In genomic region chr17:74513987-74514631, GRCh38 we compare ENCODE assay signal across 9 cellular contexts. TPM values are rescaled to one million over a fixed set of nuclear protein-coding genes. Genes with fewer than 3 reads are reported as not detected.
DNase-seq lines count a peak whose midpoint lies in the region; ATAC-seq and TF ChIP-seq lines count a peak whose summit lies in the region.
"Had no signal": no experiment of that assay in that cellular context is flagged by ENCODE, and none has a peak within 500 bp of the region (broad histone marks: within the 10 kb centered on the region; RNA-seq: fewer than 3 reads in every experiment).

No MANE protein-coding gene starts in this region.

- peaks cover 10% of the 10 kb centered on the region for H3K27me3 Mint-ChIP-seq in stimulated activated naive CD8-positive, alpha-beta T cell treated with anti-CD3 and anti-CD28 coated beads, Interleukin-15, amount 100 ng/mL, for 72 hours

- H3K9me3 Mint-ChIP-seq in stimulated activated naive CD8-positive, alpha-beta T cell treated with anti-CD3 and anti-CD28 coated beads, Interleukin-15, amount 100 ng/mL, for 72 hours, result peaks cover 19 to 33% of the 10 kb centered on the region in 2 donors

- TF ChIP-seq CTCF in MM.1S (IDR thresholded peaks at IDR 0.05; ENCODE audit: low read length), result no peak
- TF ChIP-seq CTCF in transverse colon (IDR thresholded peaks at IDR 0.05), result peak in 1 of 5 experiments; percentile 5

- H3K9me3 ChIP-seq in MM.1S (replicated peaks; ENCODE audit: insufficient read depth, low read length) (no peaks in the 10 kb centered on the region), transverse colon (no peaks in the 10 kb centered on the region)
- H3K9me3 ChIP-seq: thoracic aorta had no signal

- peak overlapping the region in 1 of 2 donors; percentile 55 for H3K4me3 Mint-ChIP-seq in stimulated activated naive CD8-positive, alpha-beta T cell treated with anti-CD3 and anti-CD28 coated beads, Interleukin-15, amount 100 ng/mL, for 72 hours

- H3K4me2 ChIP-seq in MM.1S (ENCODE audit: low read depth, low read length), result no peak overlapping the region

- WGBS in transverse colon (ENCODE audit: low coverage in 1 of 2), 2 donors, result 30 to 85% methylated on average over 3 of the region's 3 CpGs

- intact Hi-C loops in transverse colon (cut with DNase I; ENCODE audit: low total_unique reads), result no loop called here

- H2AFZ ChIP-seq in MM.1S (ENCODE audit: low read length), result no peak overlapping the region

- H3K9ac ChIP-seq in MM.1S (ENCODE audit: low read length), result no peak overlapping the region

- no peak overlapping the region for H3K4me3 ChIP-seq in MM.1S (ENCODE audit: low read length)
- no peak overlapping the region for H3K4me3 ChIP-seq in transverse colon
- H3K4me3 ChIP-seq: thoracic aorta had no signal

- H3K27ac Mint-ChIP-seq in stimulated activated naive CD8-positive, alpha-beta T cell treated with anti-CD3 and anti-CD28 coated beads, Interleukin-15, amount 100 ng/mL, for 72 hours, result peak overlapping the region; percentile 79 to 99

- TF ChIP-seq POLR2A in transverse colon (IDR thresholded peaks at IDR 0.05), result no peak

- in situ Hi-C loops in transverse colon (cut with MboI; ENCODE audit: low pct_ligation_motif_present in 1 of 4, low pct_unique_long_range_greater_than_20kb in 1 of 4, low sequenced_read_pairs in 3 of 4), result no loop called here

- H3K4me1 ChIP-seq in MM.1S (ENCODE audit: low read length), result no peaks in the 10 kb centered on the region
- no peaks in the 10 kb centered on the region for H3K4me1 ChIP-seq in transverse colon

- no peaks in the 10 kb centered on the region for H3K9me2 ChIP-seq in MM.1S (replicated peaks; ENCODE audit: insufficient read depth, low read length)

- no peaks in the 10 kb centered on the region for H3K36me3 ChIP-seq in MM.1S (replicated peaks; ENCODE audit: insufficient read depth, low read length)
- H3K36me3 ChIP-seq in transverse colon, result no peaks in the 10 kb centered on the region
- H3K36me3 ChIP-seq: thoracic aorta had no signal

- H3K27me3 ChIP-seq in MM.1S (replicated peaks; ENCODE audit: insufficient read depth, low read length), result peaks cover 63% of the 10 kb centered on the region
- H3K27me3 ChIP-seq in transverse colon, result peaks cover 13% of the 10 kb centered on the region

- H3K4me1 Mint-ChIP-seq in stimulated activated naive CD8-positive, alpha-beta T cell treated with anti-CD3 and anti-CD28 coated beads, Interleukin-15, amount 100 ng/mL, for 72 hours, result peaks cover 32% of the 10 kb centered on the region

- H3K27ac ChIP-seq in MM.1S (ENCODE audit: low read length) (no peak overlapping the region), transverse colon (no peak overlapping the region)
- H3K27ac ChIP-seq: thoracic aorta had no signal

- no peaks in the 10 kb centered on the region for H4K20me1 ChIP-seq in MM.1S (ENCODE audit: insufficient read depth, low read length)

- ATAC-seq in stimulated activated naive CD8-positive, alpha-beta T cell treated with anti-CD3 and anti-CD28 coated beads, Interleukin-15, amount 100 ng/mL, for 72 hours, result peak; percentile 62
- ATAC-seq in HG03280 (IDR thresholded peaks at IDR 0.05; ENCODE audit: unreplicated experiment) (no peak), GM18858 (IDR thresholded peaks at IDR 0.05; ENCODE audit: unreplicated experiment) (no peak)

- H3F3A ChIP-seq in MM.1S (ENCODE audit: insufficient read depth, low read length), result no peaks in the 10 kb centered on the region

- no peaks in the 10 kb centered on the region for H3K79me2 ChIP-seq in MM.1S (ENCODE audit: low read length)

- DNase-seq in Daoy (ENCODE audit: low read depth), result peak; percentile 73
- DNase-seq in MM.1S, result peak; percentile 10
- DNase-seq in activated T-cell treated with anti-CD3 and anti-CD28 coated beads, Interleukin-2, amount 50 U/mL, for 48 hours, result peak; percentile 61 to 65
- DNase-seq in glomerular visceral epithelial cell (ENCODE audit: extremely low spot score), result peak; percentile 36
- peak; percentile 65 to 79 for DNase-seq in stimulated activated naive CD8-positive, alpha-beta T cell treated with anti-CD3 and anti-CD28 coated beads, Interleukin-15, amount 100 ng/mL, for 72 hours
- DNase-seq in transverse colon, result no peak

- no peak for TF ChIP-seq EP300 in transverse colon (IDR thresholded peaks at IDR 0.05; ENCODE audit: low read depth)

RNA-seq across cellular contexts. Expression of gene CD300LB, which starts 17.2 kb away (rescaled TPM):
- total RNA-seq in Daoy (2014; rRNA removed; shearing (Covaris generic)), result not detected in 2 replicates
- under 1 TPM in 1 of 4 donors, not detected in 3; 0.41 TPM for total RNA-seq in transverse colon

RNA-seq across cellular contexts. Expression of gene CD300C, which starts 31.8 kb away (rescaled TPM):
- 1.2 TPM in 1 of 2 replicates, not detected in the other for total RNA-seq in Daoy (2014; rRNA removed; shearing (Covaris generic))
- 1 to 10 TPM in 1 of 4 donors, under 1 TPM in 2, not detected in 1; 0.27 to 5.2 (median 0.32) TPM for total RNA-seq in transverse colon

RNA-seq across cellular contexts. Expression of gene CD300A, which starts 47.7 kb away (rescaled TPM):
- total RNA-seq in Daoy (2014; rRNA removed; shearing (Covaris generic)), result not detected in 2 replicates
- 1 to 10 TPM in 2 of 4 donors, not detected in 2; 3.1 to 5.1 TPM for total RNA-seq in transverse colon

RNA-seq across cellular contexts. Expression of gene CD300H, which starts 53.2 kb away (rescaled TPM):
- not detected in 2 replicates for total RNA-seq in Daoy (2014; rRNA removed; shearing (Covaris generic))
- not detected for total RNA-seq in transverse colon
- total RNA-seq: thoracic aorta had no signal
